14 cellular contexts compared by ENCODE assay signal in the genomic region with DNA sequence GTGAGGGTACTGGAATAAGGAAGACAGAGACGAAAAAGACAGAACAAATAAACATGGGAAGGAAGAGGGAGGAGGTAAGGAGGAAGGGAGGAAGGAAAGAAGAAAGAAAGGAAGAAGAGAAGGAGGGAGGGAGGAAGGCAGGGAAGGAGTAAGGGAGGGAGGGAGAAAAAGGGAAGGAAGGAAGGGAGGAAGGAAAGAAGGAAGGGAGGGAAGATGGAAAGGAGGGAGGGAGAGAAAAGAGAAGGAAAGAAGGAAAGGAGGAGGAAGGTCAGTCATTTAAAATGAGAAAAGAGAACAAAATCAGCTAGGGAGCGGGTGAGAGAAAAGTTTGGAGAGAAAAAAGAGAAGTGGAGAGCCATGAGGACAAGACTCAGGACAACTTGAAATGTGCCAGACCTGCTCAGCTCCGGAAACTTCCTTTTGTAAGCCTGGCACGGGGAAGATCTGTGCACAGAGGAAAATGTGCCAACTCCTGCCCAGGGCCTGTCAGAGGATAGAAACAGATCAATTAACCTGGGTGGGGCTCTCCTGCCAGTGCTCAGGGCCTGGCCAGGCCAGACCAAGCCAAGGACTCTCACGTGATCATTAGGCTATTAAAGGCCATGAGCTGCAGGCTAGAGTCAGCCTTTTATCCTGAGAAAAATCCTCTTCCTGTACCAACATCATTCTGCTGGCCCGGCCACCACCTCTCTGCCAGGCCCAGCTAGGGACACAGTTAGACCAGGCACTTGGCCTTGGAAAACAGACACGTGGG.
"Had no signal": no experiment of that assay in that cellular context is flagged by ENCODE, and none has a peak within 500 bp of the region (broad histone marks: within the 10 kb centered on the region; RNA-seq: fewer than 3 reads in every experiment).

No MANE protein-coding gene starts in this region.

- H3K4me3 ChIP-seq: breast epithelium, gastrocnemius medialis, heart right ventricle, right atrium auricular region, upper lobe of left lung had no signal

- DNase-seq: activated CD4-positive, alpha-beta T cell treated with anti-CD3 and anti-CD28 coated beads for 48 hours; activated effector memory CD4-positive, alpha-beta T cell treated with anti-CD3 and anti-CD28 coated beads, Interleukin-2, amount 50 U/mL, for 16 hours; effector CD4-positive, alpha-beta T cell; gastrocnemius medialis; heart right ventricle; naive B cell; SK-N-SH; T-helper 1 cell had no signal

- H3K27me3 ChIP-seq: breast epithelium, gastrocnemius medialis, heart right ventricle, right atrium auricular region, upper lobe of left lung had no signal

- H3K27ac Mint-ChIP-seq: activated naive CD4-positive, alpha-beta T cell treated with anti-CD3 and anti-CD28 coated beads, Interleukin-2, amount 50 U/mL, for 72 hours; mesothelial cell of epicardium; stimulated activated effector memory CD8-positive, alpha-beta T cell treated with anti-CD3 and anti-CD28 coated beads, Interleukin-12 subunit alpha, Interleukin-12 subunit beta, amount 100 ng/mL, for 72 hours had no signal

- H3K4me3 Mint-ChIP-seq: mesothelial cell of epicardium; naive B cell; stimulated activated effector memory CD8-positive, alpha-beta T cell treated with anti-CD3 and anti-CD28 coated beads, Interleukin-12 subunit alpha, Interleukin-12 subunit beta, amount 100 ng/mL, for 72 hours had no signal

- H3K9me3 ChIP-seq: breast epithelium, gastrocnemius medialis, heart right ventricle, right atrium auricular region, SK-N-SH, upper lobe of left lung had no signal

- H3K27ac ChIP-seq: gastrocnemius medialis, heart right ventricle, right atrium auricular region, upper lobe of left lung had no signal

- H3K36me3 Mint-ChIP-seq: mesothelial cell of epicardium had no signal

- H3K4me1 ChIP-seq: breast epithelium, right atrium auricular region had no signal

- ATAC-seq: activated naive CD4-positive, alpha-beta T cell treated with anti-CD3 and anti-CD28 coated beads, Interleukin-2, amount 50 U/mL, for 72 hours; gastrocnemius medialis; stimulated activated effector memory CD8-positive, alpha-beta T cell treated with anti-CD3 and anti-CD28 coated beads, Interleukin-12 subunit alpha, Interleukin-12 subunit beta, amount 100 ng/mL, for 72 hours had no signal

- H3K36me3 ChIP-seq: breast epithelium, gastrocnemius medialis, heart right ventricle, right atrium auricular region, upper lobe of left lung had no signal
